ENCODE assay signal across 1 cellular context in the genomic region with DNA sequence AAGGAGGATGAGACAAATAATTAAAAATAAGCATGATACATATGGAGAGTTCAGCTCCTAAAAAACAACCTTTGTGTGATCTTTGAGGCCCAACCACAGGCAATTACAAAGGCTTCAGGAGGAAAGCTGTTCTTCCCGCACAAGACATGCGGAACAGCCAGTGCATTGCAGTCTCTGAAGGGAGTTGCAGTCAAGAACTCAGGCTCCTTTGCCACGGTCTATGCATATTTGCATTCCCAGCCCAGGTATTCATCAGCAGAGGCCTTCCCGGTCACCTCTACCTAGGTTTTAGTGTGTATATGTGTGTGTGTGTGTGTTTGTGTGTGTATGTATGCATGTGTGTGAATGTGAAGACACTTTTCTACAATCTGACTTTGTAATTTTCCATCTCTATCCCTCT.
TF ChIP-seq lines count a peak whose summit lies in the region.

No MANE protein-coding gene starts in this region.

TF ChIP-seq in H1, 55 proteins besides CTCF, POLR2A, EP300 and RAD21:
- TF ChIP-seq CBX8 (IDR thresholded peaks at IDR 0.05; ENCODE audit: borderline replicate concordance, low read depth, low read length): no peak
- no peak for TF ChIP-seq FOSL1 (IDR thresholded peaks at IDR 0.05; ENCODE audit: insufficient read depth, low read depth, low read length)
- TF ChIP-seq CEBPB (IDR thresholded peaks at IDR 0.05; ENCODE audit: low read depth, low read length): no peak
- no peak for TF ChIP-seq BRCA1 (IDR thresholded peaks at IDR 0.05; ENCODE audit: low read depth, low read length)
- no peak for TF ChIP-seq JUND (IDR thresholded peaks at IDR 0.05; ENCODE audit: low read length)
- TF ChIP-seq, protein P1, sequence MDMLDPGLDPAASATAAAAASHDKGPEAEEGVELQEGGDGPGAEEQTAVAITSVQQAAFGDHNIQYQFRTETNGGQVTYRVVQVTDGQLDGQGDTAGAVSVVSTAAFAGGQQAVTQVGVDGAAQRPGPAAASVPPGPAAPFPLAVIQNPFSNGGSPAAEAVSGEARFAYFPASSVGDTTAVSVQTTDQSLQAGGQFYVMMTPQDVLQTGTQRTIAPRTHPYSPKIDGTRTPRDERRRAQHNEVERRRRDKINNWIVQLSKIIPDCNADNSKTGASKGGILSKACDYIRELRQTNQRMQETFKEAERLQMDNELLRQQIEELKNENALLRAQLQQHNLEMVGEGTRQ (IDR thresholded peaks at IDR 0.05; ENCODE audit: low read length): no peak
- no peak for TF ChIP-seq SP4 (IDR thresholded peaks at IDR 0.05; ENCODE audit: low read length)
- no peak for TF ChIP-seq YY1 (IDR thresholded peaks at IDR 0.05; ENCODE audit: low read depth, low read length)
- TF ChIP-seq CHD1 (IDR thresholded peaks at IDR 0.05; ENCODE audit: low read depth, low read length): no peak
- TF ChIP-seq MAFK (IDR thresholded peaks at IDR 0.05; ENCODE audit: low read depth, low read length): no peak
- no peak for TF ChIP-seq RFX5 (IDR thresholded peaks at IDR 0.05; ENCODE audit: borderline replicate concordance, low read depth, low read length)
- TF ChIP-seq SP2 (IDR thresholded peaks at IDR 0.05; ENCODE audit: low read length): no peak
- no peak for TF ChIP-seq ASH2L (IDR thresholded peaks at IDR 0.05; ENCODE audit: low read length)
TF ChIP-seq in H1: peak in this region for 0.
